ENCODE assay signal across 8 cellular contexts in genomic region chr19:3029070-3029923, GRCh38. TPM values are rescaled to one million over a fixed set of nuclear protein-coding genes. Genes with fewer than 3 reads are reported as not detected.
A peak's percentile ranks its signal among the peaks of the same experiment; 100 is the strongest.
DNase-seq lines count a peak whose midpoint lies in the region; ATAC-seq and TF ChIP-seq lines count a peak whose summit lies in the region.

Gene TLE2, minus strand, starts transcription at chr19:3029280. Its CDS starts 376 bp downstream, at chr19:3028904.

- H3K4me2 ChIP-seq in fibroblast of lung (ENCODE audit: extremely low read depth, insufficient read depth, low read length), result peak within 1 kb of the TSS; percentile 35

- H3K27me3 ChIP-seq in RWPE2 (ENCODE audit: insufficient read depth, poor library complexity, severe bottlenecking) (no peaks in the 10 kb centered on the region), fibroblast of lung (ENCODE audit: control insufficient read depth, insufficient read depth, low read length) (peaks cover 19% of the 10 kb centered on the region)

- H3K36me3 ChIP-seq in ES-I3 (ENCODE audit: insufficient read depth, low read length) (no peaks in the 10 kb centered on the region), RWPE2 (ENCODE audit: low read depth) (no peaks in the 10 kb centered on the region), fibroblast of lung (ENCODE audit: control insufficient read depth, insufficient read depth, low read length) (no peaks in the 10 kb centered on the region)

- DNase-seq in RWPE2 (ENCODE audit: low spot score) (no peak), fibroblast of lung (ENCODE audit: low read depth in 2 of 2) (no peak), omental fat pad (ENCODE audit: low spot score) (no peak), NOMO-1 treated with DMSO at 0.1 percent for 48 hours (lab: John Stamatoyannopoulos, UW; ENCODE audit: unreplicated experiment) (no peak), SKM-1 treated with dmso at 0.1 percent for 144 hours (lab: John Stamatoyannopoulos, UW; ENCODE audit: unreplicated experiment) (no peak), NK-92 (lab: John Stamatoyannopoulos, UW; ENCODE audit: unreplicated experiment) (no peak), amygdala (lab: John Stamatoyannopoulos, UW) (no peak)

- H3K9me3 ChIP-seq in ES-I3 (ENCODE audit: control insufficient read depth, insufficient read depth, low read length), result no peaks in the 10 kb centered on the region
- H3K9me3 ChIP-seq in RWPE2 (ENCODE audit: severe bottlenecking), result no peaks in the 10 kb centered on the region
- H3K9me3 ChIP-seq in fibroblast of lung (ENCODE audit: control insufficient read depth, insufficient read depth, low read depth, low read length), result no peaks in the 10 kb centered on the region

- no peaks in the 10 kb centered on the region for H4K20me1 ChIP-seq in fibroblast of lung (ENCODE audit: control insufficient read depth, extremely low read depth, insufficient read depth, low read length)

- no peak for ATAC-seq in RWPE2 (ENCODE audit: low read depth)
- ATAC-seq in omental fat pad (ENCODE audit: low FRiP score), result peak; percentile 17

- H3K4me1 ChIP-seq in ES-I3 (ENCODE audit: insufficient read depth, low read length) (peaks cover 5% of the 10 kb centered on the region; the same call in 1 of the 2 replicates), RWPE2 (ENCODE audit: insufficient read depth, poor library complexity, severe bottlenecking) (no peaks in the 10 kb centered on the region), fibroblast of lung (ENCODE audit: control insufficient read depth, extremely low read depth, insufficient read depth, low read length) (peaks cover under 1% of the 10 kb centered on the region)

- H3K4me3 ChIP-seq in RWPE2 (ENCODE audit: severe bottlenecking) (peak within 1 kb of the TSS; percentile 44), fibroblast of lung (replicated peaks in 1 of 4; ENCODE audit: control extremely low read depth in 1 of 4, insufficient read depth in 1 of 4, low read depth in 3 of 4, low read length in 4 of 4) (peak within 1 kb of the TSS; percentile 18 to 59 (median 27))

- H3K27ac ChIP-seq in RWPE2 (ENCODE audit: poor library complexity, severe bottlenecking) (no peak within 1 kb of the TSS), fibroblast of lung (ENCODE audit: insufficient read depth, low read length) (no peak within 1 kb of the TSS)

- H3K9ac ChIP-seq in ES-I3 (ENCODE audit: low read depth, low read length) (peak within 1 kb of the TSS; percentile 45; the same call in 1 of the 2 replicates), fibroblast of lung (ENCODE audit: insufficient read depth, low read length) (no peak within 1 kb of the TSS)

- no peaks in the 10 kb centered on the region for H3K79me2 ChIP-seq in fibroblast of lung (ENCODE audit: control insufficient read depth, insufficient read depth, low read length)

- H2AFZ ChIP-seq in fibroblast of lung (ENCODE audit: low read length), result no peak within 1 kb of the TSS

- TF ChIP-seq CTCF in RWPE2 (IDR thresholded peaks at IDR 0.05; ENCODE audit: poor library complexity, severe bottlenecking), result no peak
- no peak for TF ChIP-seq CTCF in fibroblast of lung (conservative IDR thresholded peaks at IDR 0.05 in 1 of 2, IDR thresholded peaks at IDR 0.05 in 1 of 2; ENCODE audit: low read depth in 1 of 2, low read length in 2 of 2)
- TF ChIP-seq CTCF in omental fat pad (IDR thresholded peaks at IDR 0.05), result no peak

RNA-seq across cellular contexts. Expression of gene TLE2, which starts in this region (rescaled TPM):
- total RNA-seq in fibroblast of lung (3.8 and 4.9 TPM in 2 replicates), omental fat pad (10 to 100 TPM; 19.3 to 39.8 (median 31.0) TPM)
- polyA plus RNA-seq in fibroblast of lung, result 0.90 and 1.8 TPM in 2 replicates
- polyA plus RNA-seq in fibroblast of lung (2012), result 1.7 and 2.1 TPM in 2 replicates
- polyA minus RNA-seq in fibroblast of lung (ENCODE audit: low replicate concordance), result 1.4 and 2.2 TPM in 2 replicates
